Comparison of ENCODE assay signal across 1 cellular context in genomic region chr14:88824314-88825077, GRCh38.
TF ChIP-seq lines count a peak whose summit lies in the region.

Gene TTC8, plus strand, starts transcription at chr14:88824651. Its CDS starts 57 bp downstream, at chr14:88824708.

TF ChIP-seq in GM12878, 131 proteins besides CTCF, POLR2A, EP300 and RAD21 (continued from another document):
- peak; percentile 32; the same call in 1 of the 2 replicates for TF ChIP-seq POLR2AphosphoS5 (IDR thresholded peaks at IDR 0.05; ENCODE audit: low read length)
- peak; percentile 60 for TF ChIP-seq KLF5 (IDR thresholded peaks at IDR 0.05; ENCODE audit: partially characterized antibody)
- 0 out of 2 replicates have a peak, but pooled peaks have one; percentile 28 for TF ChIP-seq IRF3 (IDR thresholded peaks at IDR 0.05)
- peak; percentile 98 for TF ChIP-seq MYB (IDR thresholded peaks at IDR 0.05; ENCODE audit: borderline replicate concordance, low read depth, low read length)
- no peak for TF ChIP-seq SREBF2 (IDR thresholded peaks at IDR 0.05; ENCODE audit: low read length)
- no peak for TF ChIP-seq ZBTB4 (CRISPR knock-in tag; IDR thresholded peaks at IDR 0.05)
- peak; percentile 74 for TF ChIP-seq IKZF1 (conservative IDR thresholded peaks at IDR 0.05)
- TF ChIP-seq YY1 (IDR thresholded peaks at IDR 0.05; ENCODE audit: low read depth, low read length), result peak; percentile 89
- TF ChIP-seq CREB1 (IDR thresholded peaks at IDR 0.05; ENCODE audit: low read depth), result peak; percentile 87
- no peak for TF ChIP-seq FOS (IDR thresholded peaks at IDR 0.05; ENCODE audit: borderline replicate concordance, extremely low read depth, insufficient read length)
- peak; percentile 90 for TF ChIP-seq MEF2B (IDR thresholded peaks at IDR 0.05; ENCODE audit: partially characterized antibody, poor library complexity, severe bottlenecking)
- TF ChIP-seq RFX5 (IDR thresholded peaks at IDR 0.05; ENCODE audit: low read depth, low read length), result peak; percentile 96
- TF ChIP-seq SIN3A (IDR thresholded peaks at IDR 0.05; ENCODE audit: low read depth, low read length), result peak; percentile 75; the same call in 1 of the 2 replicates
- TF ChIP-seq USF2 (IDR thresholded peaks at IDR 0.05; ENCODE audit: borderline replicate concordance, low read depth, low read length), result no peak
- peak; percentile 49 for TF ChIP-seq NKRF (conservative IDR thresholded peaks at IDR 0.05)
- peak; percentile 2 for TF ChIP-seq E4F1 (IDR thresholded peaks at IDR 0.05; ENCODE audit: borderline replicate concordance, partially characterized antibody)
- peak; percentile 66 for TF ChIP-seq MLLT1 (IDR thresholded peaks at IDR 0.05)
- TF ChIP-seq MAX (IDR thresholded peaks at IDR 0.05; ENCODE audit: low read depth, low read length), result 0 out of 2 replicates have a peak, but pooled peaks have one; percentile 23
- no peak for TF ChIP-seq YBX1 (IDR thresholded peaks at IDR 0.05)
- TF ChIP-seq MXI1 (IDR thresholded peaks at IDR 0.05; ENCODE audit: low read depth, low read length), result no peak; the same call in 1 of the 2 replicates
- TF ChIP-seq NBN (IDR thresholded peaks at IDR 0.05), result peak; percentile 74; the same call in 1 of the 2 replicates
- no peak for TF ChIP-seq HDAC2 (IDR thresholded peaks at IDR 0.05)
- 0 out of 2 replicates have a peak, but pooled peaks have one; percentile 53 for TF ChIP-seq RB1 (IDR thresholded peaks at IDR 0.05; ENCODE audit: borderline replicate concordance)
- peak; percentile 88 for TF ChIP-seq CREM (IDR thresholded peaks at IDR 0.05; ENCODE audit: low read depth)
